Comparison of ENCODE assay signal across 20 cellular contexts in genomic region chr3:10327592-10327991, GRCh38. TPM values are rescaled to one million over a fixed set of nuclear protein-coding genes. Genes with fewer than 3 reads are reported as not detected.
A peak's percentile ranks its signal among the peaks of the same experiment; 100 is the strongest.
DNase-seq lines count a peak whose midpoint lies in the region; ATAC-seq lines count a peak whose summit lies in the region.
"Had no signal": no experiment of that assay in that cellular context is flagged by ENCODE, and none has a peak within 500 bp of the region (broad histone marks: within the 10 kb centered on the region; RNA-seq: fewer than 3 reads in every experiment).

No MANE protein-coding gene starts in this region.

- no peak overlapping the region for H3K4me3 Mint-ChIP-seq in activated naive CD4-positive, alpha-beta T cell treated with anti-CD3 and anti-CD28 coated beads, Interleukin-2, amount 10 ng/mL, durations not matched to agents 7 days and 5 days
- H3K4me3 Mint-ChIP-seq: B cell; CD4-positive, alpha-beta T cell; CD8-positive, alpha-beta T cell had no signal

- no peak overlapping the region for H3K4me2 ChIP-seq in mesenchymal stem cell (ENCODE audit: low read length, poor library complexity, severe bottlenecking)

- H3K9me3 Mint-ChIP-seq in activated naive CD4-positive, alpha-beta T cell treated with anti-CD3 and anti-CD28 coated beads, Interleukin-2, amount 10 ng/mL, durations not matched to agents 7 days and 5 days, result no peaks in the 10 kb centered on the region
- H3K9me3 Mint-ChIP-seq: CD4-positive, alpha-beta T cell; CD8-positive, alpha-beta T cell had no signal

- no peak overlapping the region for H2BK15ac ChIP-seq in mesenchymal stem cell (ENCODE audit: low read depth, poor library complexity, severe bottlenecking)

- no peaks in the 10 kb centered on the region for H3K36me3 Mint-ChIP-seq in activated naive CD4-positive, alpha-beta T cell treated with anti-CD3 and anti-CD28 coated beads, Interleukin-2, amount 10 ng/mL, durations not matched to agents 7 days and 5 days
- H3K36me3 Mint-ChIP-seq: CD8-positive, alpha-beta T cell had no signal

- H3K4me1 Mint-ChIP-seq in activated naive CD4-positive, alpha-beta T cell treated with anti-CD3 and anti-CD28 coated beads, Interleukin-2, amount 10 ng/mL, durations not matched to agents 7 days and 5 days, result no peaks in the 10 kb centered on the region

- H3K27me3 ChIP-seq in H7 (ENCODE audit: control insufficient read depth, insufficient read depth, low read length) (no peaks in the 10 kb centered on the region; the same call in 1 of the 2 replicates), mesenchymal stem cell (ENCODE audit: control insufficient read depth in 1 of 2, insufficient read depth in 1 of 2, low read length in 2 of 2) (peaks cover 66 to 81% of the 10 kb centered on the region in 2 experiments)
- H3K27me3 ChIP-seq: BLaER1 treated with 17β-estradiol and CSF1 and Interleukin-3, amounts not matched to agents 10 nM and 100 nM had no signal

- H3K4ac ChIP-seq in mesenchymal stem cell (ENCODE audit: low read depth in 1 of 2, low read length in 2 of 2), result no peak overlapping the region

- H2AFZ ChIP-seq in mesenchymal stem cell (ENCODE audit: low read depth, low read length), result peak overlapping the region; percentile 23

- H3K79me1 ChIP-seq in mesenchymal stem cell (replicated peaks; ENCODE audit: low read length, poor library complexity, severe bottlenecking), result no peaks in the 10 kb centered on the region

- H3K36me3 ChIP-seq in H7 (replicated peaks; ENCODE audit: control insufficient read depth, insufficient read depth, low read length) (no peaks in the 10 kb centered on the region), mesenchymal stem cell (ENCODE audit: control insufficient read depth in 1 of 2, insufficient read depth in 2 of 2, low read depth in 1 of 2, low read length in 2 of 2) (no peaks in the 10 kb centered on the region)

- CTCF ChIA-PET in activated naive CD4-positive, alpha-beta T cell treated with anti-CD3 and anti-CD28 coated beads, Interleukin-2, amount 10 ng/mL, durations not matched to agents 7 days and 5 days (lab: Charles Lee), result no interaction called here

- no peak overlapping the region for H3K18ac ChIP-seq in mesenchymal stem cell (ENCODE audit: low read depth in 1 of 2, low read length in 2 of 2)

- no peak overlapping the region for H3K27ac ChIP-seq in mesenchymal stem cell (ENCODE audit: low read length, poor library complexity, severe bottlenecking)
- H3K27ac ChIP-seq: 22Rv1; A549; BLaER1 treated with 17β-estradiol and CSF1 and Interleukin-3, amounts not matched to agents 10 nM and 100 nM; C4-2B had no signal

- no peak overlapping the region for H4K8ac ChIP-seq in mesenchymal stem cell (ENCODE audit: low read length)

- H2BK12ac ChIP-seq in mesenchymal stem cell (ENCODE audit: low read length in 2 of 2), result no peak overlapping the region

- ATAC-seq in HG02885 (IDR thresholded peaks at IDR 0.05; ENCODE audit: poor library complexity, unreplicated experiment), result no peak
- ATAC-seq: A549; CD8-positive, alpha-beta T cell; GM12878 had no signal

- peaks cover 59% of the 10 kb centered on the region for H3K27me3 Mint-ChIP-seq in activated naive CD4-positive, alpha-beta T cell treated with anti-CD3 and anti-CD28 coated beads, Interleukin-2, amount 10 ng/mL, durations not matched to agents 7 days and 5 days

- H2BK120ac ChIP-seq in mesenchymal stem cell (ENCODE audit: low read depth, low read length), result no peak overlapping the region

- DNase-seq in H7, result peak; percentile 30
- no peak for DNase-seq in mesenchymal stem cell
- peak; percentile 19 for DNase-seq in posterior vena cava (ENCODE audit: low spot score)
- DNase-seq in SK-N-DZ (ENCODE audit: low spot score), result no peak
- no peak for DNase-seq in activated naive CD4-positive, alpha-beta T cell treated with anti-CD3 and anti-CD28 coated beads, Interleukin-2, amount 10 ng/mL, durations not matched to agents 7 days and 5 days
- DNase-seq: AML-193; Caco-2; Calu3; CD4-positive, alpha-beta T cell; CD8-positive, alpha-beta T cell; DMS79 treated with DMSO at 0.1 percent for 48 hours had no signal

- WGBS in mesenchymal stem cell, result 73% methylated on average over 9 of the region's 10 CpGs

- H3K4me3 ChIP-seq in H7 (ENCODE audit: insufficient read depth, low read depth, low read length) (no peak overlapping the region), mesenchymal stem cell (ENCODE audit: insufficient read depth in 1 of 2, low read depth in 1 of 2, low read length in 2 of 2) (no peak overlapping the region)
- H3K4me3 ChIP-seq: A549; BLaER1 treated with 17β-estradiol and CSF1 and Interleukin-3, amounts not matched to agents 10 nM and 100 nM; GM12878 had no signal

- no peak overlapping the region for H3K9ac ChIP-seq in mesenchymal stem cell (ENCODE audit: low read length)
- H3K9ac ChIP-seq: BLaER1 treated with 17β-estradiol and CSF1 and Interleukin-3, amounts not matched to agents 10 nM and 100 nM had no signal

- H2AK5ac ChIP-seq in mesenchymal stem cell (ENCODE audit: low read length, severe bottlenecking), result no peak overlapping the region

- H2BK5ac ChIP-seq in mesenchymal stem cell (ENCODE audit: low read depth, low read length, poor library complexity, severe bottlenecking), result no peak overlapping the region

- intact Hi-C loops in posterior vena cava (cut with DNase I), result no loop called here

- H3K27ac Mint-ChIP-seq in activated naive CD4-positive, alpha-beta T cell treated with anti-CD3 and anti-CD28 coated beads, Interleukin-2, amount 10 ng/mL, durations not matched to agents 7 days and 5 days, result no peak overlapping the region
- H3K27ac Mint-ChIP-seq: B cell; CD4-positive, alpha-beta T cell; CD8-positive, alpha-beta T cell had no signal

- H3K23ac ChIP-seq in mesenchymal stem cell (ENCODE audit: low read length in 2 of 2), result no peak overlapping the region

- no peaks in the 10 kb centered on the region for H3K4me1 ChIP-seq in mesenchymal stem cell (ENCODE audit: control insufficient read depth, insufficient read depth, low read depth, low read length)
- H3K4me1 ChIP-seq: A549, Caco-2 had no signal

- no peak overlapping the region for H3K14ac ChIP-seq in mesenchymal stem cell (ENCODE audit: low read length in 2 of 2)

- no peaks in the 10 kb centered on the region for H3K9me3 ChIP-seq in mesenchymal stem cell (ENCODE audit: control insufficient read depth, low read length)
- H3K9me3 ChIP-seq: A549; BLaER1 treated with 17β-estradiol and CSF1 and Interleukin-3, amounts not matched to agents 10 nM and 100 nM; Caco-2 had no signal

- no peak overlapping the region for H4K91ac ChIP-seq in mesenchymal stem cell (ENCODE audit: low read length)

RNA-seq across cellular contexts. Expression of gene SEC13, which starts 6.7 kb away (rescaled TPM):
- 193 and 204 TPM in 2 replicates for total RNA-seq in H7 (2014; rRNA removed; shearing (Covaris generic))
- polyA plus RNA-seq in mesenchymal stem cell (2013, experiment 1 of 2), result 246 TPM
- 245 TPM for polyA plus RNA-seq in mesenchymal stem cell (2013, experiment 2 of 2)
- total RNA-seq in posterior vena cava, result 10 to 100 TPM; 85.9 to 86.3 TPM
- polyA plus RNA-seq in SK-N-DZ (2014; cell fraction: cytosol; rRNA removed), result 162 and 174 TPM in 2 replicates
- 140 and 149 TPM in 2 replicates for polyA plus RNA-seq in SK-N-DZ (2014; cell fraction: nucleus; rRNA removed)

RNA-seq across cellular contexts. Expression of gene GHRL, which starts 34.8 kb away (rescaled TPM):
- not detected in 2 replicates for total RNA-seq in H7 (2014; rRNA removed; shearing (Covaris generic))
- polyA plus RNA-seq in mesenchymal stem cell (2013, experiment 1 of 2), result not detected
- not detected for polyA plus RNA-seq in mesenchymal stem cell (2013, experiment 2 of 2)
- 1 to 10 TPM; 1.0 to 1.2 TPM for total RNA-seq in posterior vena cava
- polyA plus RNA-seq in SK-N-DZ (2014; cell fraction: cytosol; rRNA removed), result not detected in 2 replicates
- polyA plus RNA-seq in SK-N-DZ (2014; cell fraction: nucleus; rRNA removed), result 2.0 TPM in 1 of 2 replicates, not detected in the other
- total RNA-seq: A172, Caco-2 had no signal
- polyA plus RNA-seq: A549, BJ had no signal

Comparison
In these comparisons a context has a peak if more than half of its experiments do, and no peak if none do; other contexts are left out.
1. DNase-seq: peak in H7 (single experiment) and posterior vena cava (single experiment); none in mesenchymal stem cell (single experiment), SK-N-DZ (single experiment) and activated naive CD4-positive, alpha-beta T cell treated with anti-CD3 and anti-CD28 coated beads, Interleukin-2, amount 10 ng/mL, durations not matched to agents 7 days and 5 days (single experiment).